In genomic region chr5:108255468-108255867, GRCh38 we compare ENCODE assay signal across 1 cellular context.
TF ChIP-seq lines count a peak whose summit lies in the region.

No MANE protein-coding gene starts in this region.

TF ChIP-seq in GM23338, 12 proteins besides CTCF, POLR2A, EP300 and RAD21 (continued from another document):
- TF ChIP-seq ZNF462 (CRISPR knock-in tag; IDR thresholded peaks at IDR 0.05): no peak
- no peak for TF ChIP-seq ZNF114 (CRISPR knock-in tag; IDR thresholded peaks at IDR 0.05)
- no peak for TF ChIP-seq EZH2phosphoT487 (IDR thresholded peaks at IDR 0.05; ENCODE audit: unreplicated experiment)
